8 cellular contexts compared by ENCODE assay signal in the genomic region with DNA sequence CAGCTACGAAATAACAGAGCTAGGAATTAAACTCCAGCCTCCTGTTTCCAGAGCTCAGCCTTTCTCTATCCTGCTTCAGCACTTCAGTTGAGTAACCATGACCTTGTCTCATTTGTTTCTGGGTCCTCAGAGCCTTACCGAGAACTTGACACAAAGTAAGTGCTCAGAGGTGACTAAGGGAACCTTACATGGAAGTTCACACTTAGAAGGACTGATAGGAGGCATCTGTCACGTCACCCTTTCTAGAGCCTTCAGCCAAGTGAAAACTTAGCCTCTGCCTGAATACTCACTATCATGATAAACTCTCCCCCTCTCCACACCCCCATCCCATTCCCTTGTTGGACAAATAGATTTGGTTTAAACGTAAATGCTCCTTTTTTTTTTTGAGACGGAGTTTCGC. TPM values are rescaled to one million over a fixed set of nuclear protein-coding genes. Genes with fewer than 3 reads are reported as not detected.
DNase-seq lines count a peak whose midpoint lies in the region; ATAC-seq, FAIRE-seq and TF ChIP-seq lines count a peak whose summit lies in the region.

No MANE protein-coding gene starts in this region.

- 56% methylated on average over 6 of the region's 6 CpGs for WGBS in right cardiac atrium
- 74 to 77% methylated on average over 6 of the region's 6 CpGs for WGBS in body of pancreas, 2 donors

- peaks cover 7% of the 10 kb centered on the region for H3K4me1 Mint-ChIP-seq in activated T-helper 17 cell treated with anti-CD3 and anti-CD28 coated beads, Interleukin-2, amount 50 U/mL, for 72 hours

- intact Hi-C loops in right cardiac atrium (cut with DNase I) = no loop called here
- intact Hi-C loops in body of pancreas (cut with DNase I) = no loop called here

- H3K36me3 ChIP-seq in rectal smooth muscle tissue (ENCODE audit: control insufficient read depth, insufficient read depth, low read length) (no peaks in the 10 kb centered on the region), Peyer's patch (no peaks in the 10 kb centered on the region), body of pancreas (replicated peaks in 1 of 2; ENCODE audit: insufficient read depth in 1 of 2, low read depth in 2 of 2) (no peaks in the 10 kb centered on the region)

- no peaks in the 10 kb centered on the region for H3K9me3 Mint-ChIP-seq in activated T-helper 17 cell treated with anti-CD3 and anti-CD28 coated beads, Interleukin-2, amount 50 U/mL, for 72 hours

- DNase-seq in GM12891 (ENCODE audit: insufficient read length, low spot score) (no peak), right cardiac atrium (no peak), Peyer's patch (no peak), body of pancreas (no peak)

- TF ChIP-seq POLR2A in GM12891 (IDR thresholded peaks at IDR 0.05; ENCODE audit: low read depth, low read length) (no peak), Peyer's patch (IDR thresholded peaks at IDR 0.05) (no peak), body of pancreas (IDR thresholded peaks at IDR 0.05) (no peak)

- no peak for ATAC-seq in activated T-helper 17 cell treated with anti-CD3 and anti-CD28 coated beads, Interleukin-2, amount 50 U/mL, for 72 hours (replicated peaks)
- ATAC-seq in right cardiac atrium (peak; percentile 5 to 61), GM19328 (IDR thresholded peaks at IDR 0.05; ENCODE audit: unreplicated experiment) (no peak), body of pancreas (no peak), HG03469 (IDR thresholded peaks at IDR 0.05; ENCODE audit: unreplicated experiment) (no peak)

- no peak overlapping the region for H3K9ac ChIP-seq in rectal smooth muscle tissue (ENCODE audit: low read length)

- peak overlapping the region; percentile 56 for H3K4me3 Mint-ChIP-seq in activated T-helper 17 cell treated with anti-CD3 and anti-CD28 coated beads, Interleukin-2, amount 50 U/mL, for 72 hours

- H3K27ac ChIP-seq in right cardiac atrium (ENCODE audit: low read length) = peak overlapping the region; percentile 96
- peak overlapping the region; percentile 97 for H3K27ac ChIP-seq in rectal smooth muscle tissue (ENCODE audit: low read depth, low read length)
- peak overlapping the region in 2 of 4 donors; percentile 75 to 80 for H3K27ac ChIP-seq in Peyer's patch
- H3K27ac ChIP-seq in body of pancreas = peak overlapping the region in 2 of 4 donors; percentile 63 to 73

- peaks cover 4% of the 10 kb centered on the region for H3K27me3 Mint-ChIP-seq in activated T-helper 17 cell treated with anti-CD3 and anti-CD28 coated beads, Interleukin-2, amount 50 U/mL, for 72 hours

- no peak overlapping the region for H3K27ac Mint-ChIP-seq in activated T-helper 17 cell treated with anti-CD3 and anti-CD28 coated beads, Interleukin-2, amount 50 U/mL, for 72 hours

- H3K27me3 ChIP-seq in right cardiac atrium (ENCODE audit: control insufficient read depth, insufficient read depth) = no peaks in the 10 kb centered on the region
- no peaks in the 10 kb centered on the region for H3K27me3 ChIP-seq in rectal smooth muscle tissue (ENCODE audit: control insufficient read depth, insufficient read depth, low read length)
- no peaks in the 10 kb centered on the region for H3K27me3 ChIP-seq in Peyer's patch
- no peaks in the 10 kb centered on the region for H3K27me3 ChIP-seq in body of pancreas

- H3K4me1 ChIP-seq in right cardiac atrium (ENCODE audit: control insufficient read depth, insufficient read depth, low read length) (peaks cover 5% of the 10 kb centered on the region), rectal smooth muscle tissue (ENCODE audit: control insufficient read depth, insufficient read depth, low read length) (no peaks in the 10 kb centered on the region), Peyer's patch (peaks cover 0 to 31% (median 0%) of the 10 kb centered on the region in 4 donors), body of pancreas (peaks cover 16% of the 10 kb centered on the region)

- FAIRE-seq in GM12891 (lab: Jason Lieb, UNC) = peak; percentile 13

- no peaks in the 10 kb centered on the region for H3K36me3 Mint-ChIP-seq in activated T-helper 17 cell treated with anti-CD3 and anti-CD28 coated beads, Interleukin-2, amount 50 U/mL, for 72 hours (ENCODE audit: low read depth)

- H3K4me3 ChIP-seq in right cardiac atrium (ENCODE audit: low read length) (peak overlapping the region; percentile 38), rectal smooth muscle tissue (ENCODE audit: low read length) (peak overlapping the region; percentile 73), Peyer's patch (peak overlapping the region in 1 of 4 donors; percentile 53), body of pancreas (no peak overlapping the region)

- no peaks in the 10 kb centered on the region for H3K9me3 ChIP-seq in right cardiac atrium (ENCODE audit: control insufficient read depth, low read length)
- H3K9me3 ChIP-seq in Peyer's patch = no peaks in the 10 kb centered on the region
- H3K9me3 ChIP-seq in body of pancreas = no peaks in the 10 kb centered on the region

- no peak for TF ChIP-seq CTCF in Peyer's patch (IDR thresholded peaks at IDR 0.05)
- no peak for TF ChIP-seq CTCF in body of pancreas (IDR thresholded peaks at IDR 0.05)

TF ChIP-seq in GM12891, 5 proteins besides CTCF, POLR2A, EP300 and RAD21:
- no peak for TF ChIP-seq TAF1 (IDR thresholded peaks at IDR 0.05; ENCODE audit: low read depth, low read length)
- TF ChIP-seq SPI1 (IDR thresholded peaks at IDR 0.05; ENCODE audit: low read depth, low read length) = no peak
- no peak for TF ChIP-seq PAX5 (IDR thresholded peaks at IDR 0.05; ENCODE audit: insufficient read depth, low read length, severe bottlenecking)
- no peak for TF ChIP-seq POLR2AphosphoS5 (IDR thresholded peaks at IDR 0.05; ENCODE audit: low read depth, low read length)
- TF ChIP-seq POU2F2 (IDR thresholded peaks at IDR 0.05; ENCODE audit: low read depth, low read length) = no peak

RNA-seq across cellular contexts. Expression of gene LUZP1, which starts 9.8 kb away (rescaled TPM):
- polyA plus RNA-seq in GM12891 (2012; ENCODE audit: low read depth, missing spikeins) = 7.9 TPM
- total RNA-seq in activated T-helper 17 cell treated with anti-CD3 and anti-CD28 coated beads, Interleukin-2, amount 50 U/mL, for 72 hours = 10 to 100 TPM; 14.8 to 22.0 TPM
- total RNA-seq in right cardiac atrium (10 to 100 TPM; 33.2 to 61.9 (median 42.4) TPM), Peyer's patch (10 to 100 TPM; 38.8 to 92.8 (median 70.4) TPM), body of pancreas (1 to 10 TPM; 4.6 to 8.0 TPM)
- polyA plus RNA-seq in right cardiac atrium = 9.5 TPM

RNA-seq across cellular contexts. Expression of gene HTR1D, which starts 38.9 kb away (rescaled TPM):
- not detected for polyA plus RNA-seq in GM12891 (2012; ENCODE audit: low read depth, missing spikeins)
- total RNA-seq in activated T-helper 17 cell treated with anti-CD3 and anti-CD28 coated beads, Interleukin-2, amount 50 U/mL, for 72 hours = not detected
- total RNA-seq in right cardiac atrium = not detected
- polyA plus RNA-seq in right cardiac atrium = 0.05 TPM
- total RNA-seq in Peyer's patch = 10 to 100 TPM in 2 of 4 donors, 1 to 10 TPM in 2; 2.5 to 23.1 (median 11.1) TPM
- not detected for total RNA-seq in body of pancreas

Comparison
In these comparisons a context has a peak if more than half of its experiments do, and no peak if none do; other contexts are left out.
1. ATAC-seq: peak in right cardiac atrium (2 of 2); none in activated T-helper 17 cell treated with anti-CD3 and anti-CD28 coated beads, Interleukin-2, amount 50 U/mL, for 72 hours (single experiment), GM19328 (single experiment), body of pancreas (single experiment) and HG03469 (single experiment).
2. H3K4me3 ChIP-seq: peak in right cardiac atrium (single experiment) and rectal smooth muscle tissue (single experiment); none in body of pancreas (0 of 2).